In the genomic region with DNA sequence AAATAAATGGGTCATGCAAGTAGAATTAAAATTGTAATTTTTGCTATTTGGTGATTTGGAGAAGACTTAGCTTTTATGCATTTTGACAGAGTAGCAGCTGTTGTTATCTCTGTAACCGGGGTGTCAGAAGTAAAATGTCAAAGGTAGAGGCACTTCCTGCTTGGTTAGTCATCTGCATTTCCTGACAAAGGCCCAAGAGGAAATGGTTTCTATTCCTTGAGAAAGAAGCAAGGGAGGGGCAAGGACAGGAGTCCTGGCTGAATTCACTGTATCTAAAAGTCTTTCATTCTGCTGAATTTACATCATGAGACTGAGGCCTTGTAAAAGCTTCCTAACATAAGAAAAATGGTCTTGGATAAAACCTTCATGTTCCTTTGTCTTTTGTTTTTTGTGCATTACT, we compare ENCODE assay signal across 8 cellular contexts.
DNase-seq lines count a peak whose midpoint lies in the region; ATAC-seq and TF ChIP-seq lines count a peak whose summit lies in the region.

No MANE protein-coding gene starts in this region.

- H3K27me3 ChIP-seq in RWPE2 (ENCODE audit: insufficient read depth, poor library complexity, severe bottlenecking) (no peaks in the 10 kb centered on the region), left lung (no peaks in the 10 kb centered on the region)

- peaks cover 3% of the 10 kb centered on the region for H3K9me3 Mint-ChIP-seq in activated naive CD4-positive, alpha-beta T cell treated with anti-CD3 and anti-CD28 coated beads, Interleukin-2, amount 10 ng/mL, durations not matched to agents 7 days and 5 days
- peaks cover 5% of the 10 kb centered on the region for H3K9me3 Mint-ChIP-seq in stimulated activated effector memory CD8-positive, alpha-beta T cell treated with anti-CD3 and anti-CD28 coated beads, Interleukin-12 subunit alpha, Interleukin-12 subunit beta, amount 100 ng/mL, for 72 hours

- H3K27me3 Mint-ChIP-seq in activated naive CD4-positive, alpha-beta T cell treated with anti-CD3 and anti-CD28 coated beads, Interleukin-2, amount 10 ng/mL, durations not matched to agents 7 days and 5 days: no peaks in the 10 kb centered on the region

- CTCF ChIA-PET in activated naive CD4-positive, alpha-beta T cell treated with anti-CD3 and anti-CD28 coated beads, Interleukin-2, amount 10 ng/mL, durations not matched to agents 7 days and 5 days (lab: Charles Lee): no interaction called here

- H3K27ac Mint-ChIP-seq in activated naive CD4-positive, alpha-beta T cell treated with anti-CD3 and anti-CD28 coated beads, Interleukin-2, amount 10 ng/mL, durations not matched to agents 7 days and 5 days: peak overlapping the region; percentile 15
- H3K27ac Mint-ChIP-seq in stimulated activated effector memory CD8-positive, alpha-beta T cell treated with anti-CD3 and anti-CD28 coated beads, Interleukin-12 subunit alpha, Interleukin-12 subunit beta, amount 100 ng/mL, for 72 hours: no peak overlapping the region

- H3K4me3 ChIP-seq in RWPE2 (ENCODE audit: severe bottlenecking) (no peak overlapping the region), left lung (no peak overlapping the region)

- H3K27ac ChIP-seq in RWPE2 (ENCODE audit: poor library complexity, severe bottlenecking) (peak overlapping the region; percentile 26), left lung (no peak overlapping the region)

- H3K4me1 Mint-ChIP-seq in activated naive CD4-positive, alpha-beta T cell treated with anti-CD3 and anti-CD28 coated beads, Interleukin-2, amount 10 ng/mL, durations not matched to agents 7 days and 5 days: peaks cover 18% of the 10 kb centered on the region
- H3K4me1 Mint-ChIP-seq in stimulated activated effector memory CD8-positive, alpha-beta T cell treated with anti-CD3 and anti-CD28 coated beads, Interleukin-12 subunit alpha, Interleukin-12 subunit beta, amount 100 ng/mL, for 72 hours: peaks cover 11% of the 10 kb centered on the region

- no peak overlapping the region for H3K4me3 Mint-ChIP-seq in activated naive CD4-positive, alpha-beta T cell treated with anti-CD3 and anti-CD28 coated beads, Interleukin-2, amount 10 ng/mL, durations not matched to agents 7 days and 5 days
- H3K4me3 Mint-ChIP-seq in stimulated activated effector memory CD8-positive, alpha-beta T cell treated with anti-CD3 and anti-CD28 coated beads, Interleukin-12 subunit alpha, Interleukin-12 subunit beta, amount 100 ng/mL, for 72 hours: no peak overlapping the region

- H3K9me3 ChIP-seq in RWPE2 (ENCODE audit: severe bottlenecking) (no peaks in the 10 kb centered on the region), left lung (no peaks in the 10 kb centered on the region)

- ATAC-seq in HG02973 (IDR thresholded peaks at IDR 0.05; ENCODE audit: unreplicated experiment) (peak; percentile 47), RWPE2 (ENCODE audit: low read depth) (peak; percentile 78), left lung (peak; percentile 11)
- ATAC-seq in stimulated activated effector memory CD8-positive, alpha-beta T cell treated with anti-CD3 and anti-CD28 coated beads, Interleukin-12 subunit alpha, Interleukin-12 subunit beta, amount 100 ng/mL, for 72 hours: no peak

- TF ChIP-seq CTCF in RWPE2 (IDR thresholded peaks at IDR 0.05; ENCODE audit: poor library complexity, severe bottlenecking) (no peak), left lung (IDR thresholded peaks at IDR 0.05) (no peak), GM13977 (IDR thresholded peaks at IDR 0.05; ENCODE audit: extremely low read depth, insufficient read depth, missing control alignments) (no peak)

- peaks cover 29% of the 10 kb centered on the region for H3K4me1 ChIP-seq in RWPE2 (ENCODE audit: insufficient read depth, poor library complexity, severe bottlenecking)
- peaks cover 8 to 13% of the 10 kb centered on the region in 2 donors for H3K4me1 ChIP-seq in left lung

- DNase-seq in activated naive CD4-positive, alpha-beta T cell treated with anti-CD3 and anti-CD28 coated beads, Interleukin-2, amount 10 ng/mL, durations not matched to agents 7 days and 5 days: no peak
- no peak for DNase-seq in activated naive CD4-positive, alpha-beta T cell (lab: John Stamatoyannopoulos, UW)
- no peak for DNase-seq in RWPE2 (ENCODE audit: low spot score)
- no peak for DNase-seq in left lung
- DNase-seq in stimulated activated effector memory CD8-positive, alpha-beta T cell treated with anti-CD3 and anti-CD28 coated beads, Interleukin-12 subunit alpha, Interleukin-12 subunit beta, amount 100 ng/mL, for 72 hours (ENCODE audit: low spot score in 2 of 2): no peak
- no peak for DNase-seq in GM13977 (ENCODE audit: low spot score)
- no peak for DNase-seq in NCI-H345 (lab: John Stamatoyannopoulos, UW)

- intact Hi-C loops in left lung (cut with DNase I): no loop called here

- in situ Hi-C loops in GM13977 (cut with MboI; ENCODE audit: low pct_unique_long_range_greater_than_20kb, low sequenced_read_pairs, unreplicated experiment): no loop called here

- no peaks in the 10 kb centered on the region for H3K36me3 Mint-ChIP-seq in activated naive CD4-positive, alpha-beta T cell treated with anti-CD3 and anti-CD28 coated beads, Interleukin-2, amount 10 ng/mL, durations not matched to agents 7 days and 5 days
- no peaks in the 10 kb centered on the region for H3K36me3 Mint-ChIP-seq in stimulated activated effector memory CD8-positive, alpha-beta T cell treated with anti-CD3 and anti-CD28 coated beads, Interleukin-12 subunit alpha, Interleukin-12 subunit beta, amount 100 ng/mL, for 72 hours

- no peaks in the 10 kb centered on the region for H3K36me3 ChIP-seq in RWPE2 (ENCODE audit: low read depth)
- no peaks in the 10 kb centered on the region for H3K36me3 ChIP-seq in left lung
